ENCODE assay signal across 17 cellular contexts in the genomic region with DNA sequence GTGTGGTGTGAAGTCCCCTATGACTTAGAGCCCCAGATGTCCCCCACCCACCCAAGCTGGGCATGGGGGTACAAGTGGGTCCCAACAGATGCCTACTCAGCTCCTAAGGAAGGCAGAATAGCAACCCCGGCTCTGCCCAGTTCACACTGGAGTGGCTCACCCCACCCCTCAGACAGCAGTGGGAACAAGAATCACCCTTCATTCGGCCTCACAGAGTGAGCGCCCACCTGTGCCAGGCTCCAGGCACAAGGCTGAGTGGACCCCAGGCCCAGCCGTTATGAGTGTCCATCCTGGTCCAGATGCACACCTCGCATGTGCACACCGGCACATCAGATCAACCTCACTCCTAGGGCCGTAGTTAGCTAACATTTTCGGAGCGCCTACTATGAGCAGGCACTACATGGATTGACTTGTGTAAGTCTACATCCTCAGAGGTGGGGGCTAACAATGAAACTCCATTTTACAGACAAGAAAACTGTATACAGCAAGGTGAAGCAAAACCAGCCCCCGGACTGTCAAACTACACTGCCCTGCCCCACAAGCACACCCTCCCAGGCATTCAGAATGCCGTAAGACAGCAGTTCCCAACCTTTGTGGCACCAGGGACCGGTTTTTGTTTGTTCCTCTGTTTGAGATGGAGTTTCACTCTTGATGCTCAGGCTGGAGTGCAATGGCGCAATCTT. TPM values are rescaled to one million over a fixed set of nuclear protein-coding genes. Genes with fewer than 3 reads are reported as not detected.
DNase-seq lines count a peak whose midpoint lies in the region; ATAC-seq, FAIRE-seq and TF ChIP-seq lines count a peak whose summit lies in the region.
"Had no signal": no experiment of that assay in that cellular context is flagged by ENCODE, and none has a peak within 500 bp of the region (broad histone marks: within the 10 kb centered on the region; RNA-seq: fewer than 3 reads in every experiment).

No MANE protein-coding gene starts in this region.

- FAIRE-seq in D721Med (lab: Jason Lieb, UNC) = no peak
- FAIRE-seq: endothelial cell of umbilical vein had no signal

- no peak overlapping the region for H3K27ac ChIP-seq in right atrium auricular region
- H3K27ac ChIP-seq in esophagus squamous epithelium = no peak overlapping the region
- H3K27ac ChIP-seq: left ventricle myocardium inferior, SJSA1 had no signal

- intact Hi-C loops in left ventricle myocardium superior (cut with micrococcal nuclease) = no loop called here
- intact Hi-C loops in esophagus squamous epithelium (cut with DNase I) = no loop called here

- H3K36me3 ChIP-seq in right atrium auricular region (no peaks in the 10 kb centered on the region), esophagus squamous epithelium (no peaks in the 10 kb centered on the region)
- H3K36me3 ChIP-seq: left ventricle myocardium inferior had no signal

- H3K36me3 Mint-ChIP-seq in activated naive CD8-positive, alpha-beta T cell = peaks cover 11% of the 10 kb centered on the region

- peaks cover 0 to 23% of the 10 kb centered on the region in 2 donors for H3K4me1 ChIP-seq in right atrium auricular region
- peaks cover 8 to 55% (median 9%) of the 10 kb centered on the region in 3 donors for H3K4me1 ChIP-seq in esophagus squamous epithelium

- WGBS in esophagus squamous epithelium, 2 donors = 84 to 98% methylated on average over 7 to 8 of the region's 13 CpGs

- TF ChIP-seq POLR2A in GM19099 (IDR thresholded peaks at IDR 0.05; ENCODE audit: extremely low read depth, insufficient read length, low read depth) (peak; percentile 60), esophagus squamous epithelium (IDR thresholded peaks at IDR 0.05) (no peak)

- H3K9me3 ChIP-seq in right atrium auricular region (no peaks in the 10 kb centered on the region), esophagus squamous epithelium (no peaks in the 10 kb centered on the region)
- H3K9me3 ChIP-seq: HAP-1, left ventricle myocardium inferior had no signal

- DNase-seq in left ventricle myocardium superior (peak; percentile 20), right atrium auricular region (ENCODE audit: low spot score) (no peak), esophagus squamous epithelium (lab: John Stamatoyannopoulos, UW) (no peak), D721Med (ENCODE audit: insufficient read length, low spot score) (no peak)
- no peak for DNase-seq in stimulated activated naive CD8-positive, alpha-beta T cell treated with anti-CD3 and anti-CD28 coated beads, Interleukin-15, amount 100 ng/mL, for 72 hours
- DNase-seq: anterior cingulate cortex, DMS79 treated with DMSO at 0.1 percent for 48 hours, foreskin melanocyte, left ventricle myocardium inferior, NCI-H187 treated with DMSO at 0.1 percent for 48 hours, NCI-H510A had no signal

- H3K27ac Mint-ChIP-seq in activated naive CD8-positive, alpha-beta T cell = peak overlapping the region; percentile 90
- peak overlapping the region in 1 of 2 donors; percentile 80 for H3K27ac Mint-ChIP-seq in stimulated activated naive CD8-positive, alpha-beta T cell treated with anti-CD3 and anti-CD28 coated beads, Interleukin-15, amount 100 ng/mL, for 72 hours

- ATAC-seq in left ventricle myocardium superior = no peak
- no peak for ATAC-seq in stimulated activated naive CD8-positive, alpha-beta T cell treated with anti-CD3 and anti-CD28 coated beads, Interleukin-15, amount 100 ng/mL, for 72 hours

- TF ChIP-seq CTCF in right atrium auricular region (IDR thresholded peaks at IDR 0.05) = no peak
- no peak for TF ChIP-seq CTCF in esophagus squamous epithelium (IDR thresholded peaks at IDR 0.05)
- no peak for TF ChIP-seq CTCF in D721Med (IDR thresholded peaks at IDR 0.05; ENCODE audit: insufficient read depth, missing control alignments)

- H3K4me1 Mint-ChIP-seq in activated naive CD8-positive, alpha-beta T cell (ENCODE audit: low read depth) = peaks cover 22% of the 10 kb centered on the region
- H3K4me1 Mint-ChIP-seq in stimulated activated naive CD8-positive, alpha-beta T cell treated with anti-CD3 and anti-CD28 coated beads, Interleukin-15, amount 100 ng/mL, for 72 hours = peaks cover 57% of the 10 kb centered on the region

- H3K27me3 Mint-ChIP-seq in activated naive CD8-positive, alpha-beta T cell = no peaks in the 10 kb centered on the region
- H3K27me3 Mint-ChIP-seq in stimulated activated naive CD8-positive, alpha-beta T cell treated with anti-CD3 and anti-CD28 coated beads, Interleukin-15, amount 100 ng/mL, for 72 hours = no peaks in the 10 kb centered on the region

- H3K4me3 Mint-ChIP-seq in activated naive CD8-positive, alpha-beta T cell = peak overlapping the region; percentile 94
- peak overlapping the region; percentile 97 to 98 for H3K4me3 Mint-ChIP-seq in stimulated activated naive CD8-positive, alpha-beta T cell treated with anti-CD3 and anti-CD28 coated beads, Interleukin-15, amount 100 ng/mL, for 72 hours

- no peaks in the 10 kb centered on the region for H3K27me3 ChIP-seq in right atrium auricular region
- peaks cover 0 to 17% (median 0%) of the 10 kb centered on the region in 4 donors for H3K27me3 ChIP-seq in esophagus squamous epithelium

- H3K9me3 Mint-ChIP-seq in activated naive CD8-positive, alpha-beta T cell (ENCODE audit: low read depth) = no peaks in the 10 kb centered on the region
- no peaks in the 10 kb centered on the region for H3K9me3 Mint-ChIP-seq in stimulated activated naive CD8-positive, alpha-beta T cell treated with anti-CD3 and anti-CD28 coated beads, Interleukin-15, amount 100 ng/mL, for 72 hours

- no peak overlapping the region for H3K4me3 ChIP-seq in right atrium auricular region
- H3K4me3 ChIP-seq in esophagus squamous epithelium = no peak overlapping the region
- H3K4me3 ChIP-seq: HAP-1, left ventricle myocardium inferior, SJSA1, skin epidermis had no signal

RNA-seq across cellular contexts. Expression of gene ASTL, which starts 2.8 kb away (rescaled TPM):
- not detected for total RNA-seq in left ventricle myocardium superior
- total RNA-seq in right atrium auricular region = not detected
- total RNA-seq in esophagus squamous epithelium = under 1 TPM in 2 of 4 donors, not detected in 2; 0.30 to 0.53 TPM
- total RNA-seq: endothelial cell of umbilical vein, left ventricle myocardium inferior, SJSA1 had no signal

RNA-seq across cellular contexts. Expression of gene DUSP2, which starts 4.2 kb away (rescaled TPM):
- 1.9 TPM for total RNA-seq in left ventricle myocardium superior
- 1 to 10 TPM; 4.0 to 9.0 TPM for total RNA-seq in right atrium auricular region
- total RNA-seq in esophagus squamous epithelium = 10 to 100 TPM in 1 of 4 donors, 1 to 10 TPM in 3; 1.5 to 10.3 (median 5.6) TPM

RNA-seq across cellular contexts. Expression of gene ADRA2B, which starts 24.7 kb away (rescaled TPM):
- total RNA-seq in left ventricle myocardium superior = 5.0 TPM
- 1 to 10 TPM in 1 of 2 donors, under 1 TPM in 1; 0.47 to 1.4 TPM for total RNA-seq in right atrium auricular region
- total RNA-seq in esophagus squamous epithelium = 1 to 10 TPM in 1 of 4 donors, under 1 TPM in 2, not detected in 1; 0.04 to 1.2 (median 0.38) TPM
- total RNA-seq: endothelial cell of umbilical vein, SJSA1 had no signal
